1 cellular context compared by ENCODE assay signal in genomic region chr6:166956444-166957086, GRCh38.
TF ChIP-seq lines count a peak whose summit lies in the region.

Gene RNASET2, minus strand, starts transcription at chr6:166956550. Its CDS starts 368 bp downstream, at chr6:166956182.

TF ChIP-seq in WTC11, 78 proteins besides CTCF, POLR2A, EP300 and RAD21 (continued from another document):
- TF ChIP-seq ZNF281 (CRISPR knock-in tag; IDR thresholded peaks at IDR 0.05), result no peak
- peak; percentile 78; the same call in 1 of the 2 replicates for TF ChIP-seq FOXP4 (CRISPR knock-in tag; IDR thresholded peaks at IDR 0.05)
- no peak for TF ChIP-seq TP53 (CRISPR knock-in tag; IDR thresholded peaks at IDR 0.05)
- no peak for TF ChIP-seq ZSCAN18 (CRISPR knock-in tag; IDR thresholded peaks at IDR 0.05)
- TF ChIP-seq E2F1 (CRISPR knock-in tag; IDR thresholded peaks at IDR 0.05), result 0 out of 2 replicates have a peak, but pooled peaks have one; percentile 19
- TF ChIP-seq NR1H2 (CRISPR knock-in tag; IDR thresholded peaks at IDR 0.05), result no peak
- peak; percentile 27; the same call in 1 of the 2 replicates for TF ChIP-seq USF1 (CRISPR knock-in tag; IDR thresholded peaks at IDR 0.05)
- peak; percentile 59; the same call in 1 of the 2 replicates for TF ChIP-seq ARID4B (CRISPR knock-in tag; IDR thresholded peaks at IDR 0.05; ENCODE audit: borderline replicate concordance)
- TF ChIP-seq USF2 (CRISPR knock-in tag; IDR thresholded peaks at IDR 0.05), result peak; percentile 37
- TF ChIP-seq ZNF425 (CRISPR knock-in tag; conservative IDR thresholded peaks at IDR 0.05), result no peak
- no peak for TF ChIP-seq NFYB (CRISPR knock-in tag; conservative IDR thresholded peaks at IDR 0.05; ENCODE audit: low read depth)
- peak; percentile 77; the same call in 1 of the 2 replicates for TF ChIP-seq ZBTB43 (CRISPR knock-in tag; IDR thresholded peaks at IDR 0.05)
- TF ChIP-seq ZNF416 (CRISPR knock-in tag; IDR thresholded peaks at IDR 0.05), result no peak
- no peak for TF ChIP-seq CDX4 (CRISPR knock-in tag; IDR thresholded peaks at IDR 0.05; ENCODE audit: borderline replicate concordance)
- no peak for TF ChIP-seq MYBL2 (CRISPR knock-in tag; IDR thresholded peaks at IDR 0.05)
- peak; percentile 97 for TF ChIP-seq SP1 (CRISPR knock-in tag; conservative IDR thresholded peaks at IDR 0.05)
- TF ChIP-seq ZNF138 (CRISPR knock-in tag; conservative IDR thresholded peaks at IDR 0.05), result no peak
TF ChIP-seq in WTC11: peak in this region for 18.
